Comparison of ENCODE assay signal across 13 cellular contexts in the genomic region with DNA sequence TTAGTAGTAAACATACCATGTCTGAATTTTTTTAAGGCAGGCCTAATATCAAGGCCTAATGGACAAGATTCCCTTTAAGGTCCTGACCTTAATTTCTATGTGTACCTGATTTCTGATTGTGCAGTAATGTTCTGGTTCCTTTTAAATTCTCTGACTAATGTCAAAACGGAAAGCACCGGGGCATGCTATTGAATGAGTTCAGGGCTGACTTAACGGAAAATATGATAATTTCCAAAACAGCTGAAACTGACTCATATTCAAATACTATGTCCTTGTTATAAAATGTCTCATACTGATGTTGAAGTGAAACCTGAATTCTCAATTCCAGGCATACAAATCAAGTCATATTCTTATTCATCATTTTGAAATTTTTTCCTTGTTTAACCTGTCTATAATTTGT.
DNase-seq lines count a peak whose midpoint lies in the region; ATAC-seq, FAIRE-seq and TF ChIP-seq lines count a peak whose summit lies in the region.
"Had no signal": no experiment of that assay in that cellular context is flagged by ENCODE, and none has a peak within 500 bp of the region (broad histone marks: within the 10 kb centered on the region; RNA-seq: fewer than 3 reads in every experiment).

No MANE protein-coding gene starts in this region.

- no peak overlapping the region for H3K4me3 ChIP-seq in foreskin fibroblast (ENCODE audit: low read depth in 1 of 2, low read length in 2 of 2)
- H3K4me3 ChIP-seq: heart right ventricle had no signal

- H3K27ac Mint-ChIP-seq in activated naive CD8-positive, alpha-beta T cell treated with anti-CD3 and anti-CD28 coated beads, Interleukin-2, amount 50 U/mL, for 24 hours = peak overlapping the region; percentile 75

- no peak for FAIRE-seq in HTR-8/SVneo (lab: Jason Lieb, UNC)

- DNase-seq in ELR (ENCODE audit: low read depth) = peak; percentile 73
- DNase-seq in activated naive CD8-positive, alpha-beta T cell treated with anti-CD3 and anti-CD28 coated beads, Interleukin-2, amount 50 U/mL, for 24 hours = peak; percentile 18
- no peak for DNase-seq in HTR-8/SVneo (ENCODE audit: insufficient read length, low spot score)
- DNase-seq in substantia nigra (lab: John Stamatoyannopoulos, UW) = no peak
- DNase-seq in OCI-M1 (lab: John Stamatoyannopoulos, UW) = no peak
- DNase-seq in foreskin fibroblast = no peak
- DNase-seq: heart right ventricle, NCI-H446, occipital lobe, trophoblast cell had no signal

- ATAC-seq in GM18909 (IDR thresholded peaks at IDR 0.05; ENCODE audit: poor library complexity, unreplicated experiment) (peak; percentile 72), HG03103 (IDR thresholded peaks at IDR 0.05; ENCODE audit: low read depth, unreplicated experiment) (peak; percentile 71)
- ATAC-seq in activated naive CD8-positive, alpha-beta T cell treated with anti-CD3 and anti-CD28 coated beads, Interleukin-2, amount 50 U/mL, for 24 hours = peak; percentile 93
- ATAC-seq: heart right ventricle had no signal

- no peak overlapping the region for H3K27ac ChIP-seq in substantia nigra (ENCODE audit: low read depth, low read length, poor library complexity, severe bottlenecking)
- H3K27ac ChIP-seq: heart right ventricle had no signal

- H3K27me3 Mint-ChIP-seq in activated naive CD8-positive, alpha-beta T cell treated with anti-CD3 and anti-CD28 coated beads, Interleukin-2, amount 50 U/mL, for 24 hours = no peaks in the 10 kb centered on the region
- H3K27me3 Mint-ChIP-seq: CD4-positive, CD25-positive, alpha-beta regulatory T cell had no signal

- H3K4me3 Mint-ChIP-seq in activated naive CD8-positive, alpha-beta T cell treated with anti-CD3 and anti-CD28 coated beads, Interleukin-2, amount 50 U/mL, for 24 hours = peak overlapping the region; percentile 26
- H3K4me3 Mint-ChIP-seq: CD4-positive, CD25-positive, alpha-beta regulatory T cell had no signal

- peaks cover 13% of the 10 kb centered on the region for H3K9me3 Mint-ChIP-seq in activated naive CD8-positive, alpha-beta T cell treated with anti-CD3 and anti-CD28 coated beads, Interleukin-2, amount 50 U/mL, for 24 hours

- peaks cover 10% of the 10 kb centered on the region for H3K4me1 Mint-ChIP-seq in activated naive CD8-positive, alpha-beta T cell treated with anti-CD3 and anti-CD28 coated beads, Interleukin-2, amount 50 U/mL, for 24 hours

- TF ChIP-seq CTCF in foreskin fibroblast (IDR thresholded peaks at IDR 0.05; ENCODE audit: low read depth, low read length) = no peak

- H3K36me3 Mint-ChIP-seq in activated naive CD8-positive, alpha-beta T cell treated with anti-CD3 and anti-CD28 coated beads, Interleukin-2, amount 50 U/mL, for 24 hours (ENCODE audit: low read depth) = peaks cover 47% of the 10 kb centered on the region
- H3K36me3 Mint-ChIP-seq: CD4-positive, CD25-positive, alpha-beta regulatory T cell had no signal

Comparison
In these comparisons a context has a peak if more than half of its experiments do, and no peak if none do; other contexts are left out.
1. DNase-seq: peak in ELR (single experiment) and activated naive CD8-positive, alpha-beta T cell treated with anti-CD3 and anti-CD28 coated beads, Interleukin-2, amount 50 U/mL, for 24 hours (single experiment); none in HTR-8/SVneo (single experiment), substantia nigra (0 of 49), OCI-M1 (single experiment) and foreskin fibroblast (0 of 2).
2. Peak in every context shown above with its lines, with median percentiles within 50 percentile points of each other: ATAC-seq.